ENCODE assay signal across 21 cellular contexts in genomic region chr6:45808917-45809316, GRCh38.
DNase-seq lines count a peak whose midpoint lies in the region; ATAC-seq, FAIRE-seq and TF ChIP-seq lines count a peak whose summit lies in the region.
"Had no signal": no experiment of that assay in that cellular context is flagged by ENCODE, and none has a peak within 500 bp of the region (broad histone marks: within the 10 kb centered on the region; RNA-seq: fewer than 3 reads in every experiment).

No MANE protein-coding gene starts in this region.

- H2AFZ ChIP-seq in GM23248: no peak overlapping the region

- no peaks in the 10 kb centered on the region for H3K27me3 Mint-ChIP-seq in activated B cell treated with CpG ODN at 0.5 μM for 24 hours

- H3K4me3 ChIP-seq in BLaER1 treated with 17β-estradiol and CSF1 and Interleukin-3, amounts not matched to agents 10 nM and 100 nM: peak overlapping the region in 4 of 10 experiments; percentile 6 to 23 (median 12); a peak in 5 of 20 replicates
- H3K4me3 ChIP-seq in GM23248: no peak overlapping the region
- H3K4me3 ChIP-seq: A549, HAP-1, right atrium auricular region, SK-N-MC, thyroid gland had no signal

- H3K27me3 ChIP-seq in BLaER1 treated with 17β-estradiol and CSF1 and Interleukin-3, amounts not matched to agents 10 nM and 100 nM: no peaks in the 10 kb centered on the region
- peaks cover 12% of the 10 kb centered on the region for H3K27me3 ChIP-seq in GM23248 (replicated peaks; ENCODE audit: insufficient read depth)
- H3K27me3 ChIP-seq: right atrium auricular region, thyroid gland had no signal

- peak; percentile 75 for ATAC-seq in GM19463 (IDR thresholded peaks at IDR 0.05; ENCODE audit: unreplicated experiment)
- ATAC-seq in HG03175 (IDR thresholded peaks at IDR 0.05; ENCODE audit: unreplicated experiment): peak; percentile 81
- peak; percentile 65 for ATAC-seq in activated B cell treated with CpG ODN at 0.5 μM for 24 hours (ENCODE audit: low read depth)
- ATAC-seq: A549; activated CD8-positive, alpha-beta T cell treated with anti-CD3 and anti-CD28 coated beads for 36 hours had no signal

- H3K9me3 ChIP-seq in BLaER1 treated with 17β-estradiol and CSF1 and Interleukin-3, amounts not matched to agents 10 nM and 100 nM (replicated peaks in 1 of 11): peaks cover 11 to 26% (median 20%) of the 10 kb centered on the region in 11 experiments
- no peaks in the 10 kb centered on the region for H3K9me3 ChIP-seq in GM23248 (ENCODE audit: low read depth)
- H3K9me3 ChIP-seq: A549, thyroid gland had no signal

- TF ChIP-seq CTCF in activated B cell treated with CpG ODN at 0.5 μM for 24 hours (IDR thresholded peaks at IDR 0.05): no peak

- in situ Hi-C loops in GM23248 (cut with MboI): no loop called here

- H3K4me1 ChIP-seq in BLaER1 treated with 17β-estradiol and CSF1 and Interleukin-3, amounts not matched to agents 10 nM and 100 nM: peaks cover 29 to 43% (median 36%) of the 10 kb centered on the region in 10 experiments
- H3K4me1 ChIP-seq in GM23248 (ENCODE audit: insufficient read depth): 0 out of 2 replicates have a peak, but pooled peaks cover 10% of the 10 kb centered on the region
- H3K4me1 ChIP-seq: A549, HAP-1, right atrium auricular region, thyroid gland had no signal

- no peak for FAIRE-seq in urothelium cell line (lab: Jason Lieb, UNC)
- FAIRE-seq: A549, GM12891 had no signal

- WGBS in GM23248 (ENCODE audit: low coverage in 1 of 2, low lambda C conversion rate in 2 of 2, missing lambda C conversion rate in 2 of 2), 2 experiments: 64 to 90% methylated on average over 1 of the region's 1 CpG

- POLR2A ChIA-PET in activated B cell treated with CpG ODN at 0.5 μM for 24 hours (lab: Charles Lee): interaction anchor here (0.6 to 1.0 kb wide), 2 partner anchors 21 to 1652 kb away, joined by 3 to 6 read pairs; no protein-coding TSS in a partner anchor

- H3K9me2 ChIP-seq in GM23248 (ENCODE audit: insufficient read depth): no peaks in the 10 kb centered on the region

- CTCF ChIA-PET in activated B cell treated with CpG ODN at 0.5 μM for 24 hours (lab: Charles Lee): interaction anchor here (0.8 kb wide), 2 partner anchors 113 to 136 kb away, joined by 3 read pairs; no protein-coding TSS in a partner anchor

- DNase-seq in activated B cell treated with CpG ODN at 0.5 μM for 24 hours (no peak), urothelium cell line (ENCODE audit: low spot score) (no peak), globus pallidus (ENCODE audit: low spot score) (no peak), SKM-1 (lab: John Stamatoyannopoulos, UW; ENCODE audit: unreplicated experiment) (no peak), GM23248 (no peak)
- DNase-seq: activated CD8-positive, alpha-beta T cell treated with anti-CD3 and anti-CD28 coated beads for 36 hours; amniotic stem cell; CD8-positive, alpha-beta memory T cell; immature natural killer cell; NCI-H1105; NCI-H345; stimulated activated CD4-positive, alpha-beta T cell treated with anti-CD3 and anti-CD28 coated beads, Interleukin-1b, Interleukin-23, amount 100 ng/mL, for 48 hours; thyroid gland had no signal

- peak overlapping the region; percentile 63 to 80 (median 76) for H3K4me2 ChIP-seq in BLaER1 treated with 17β-estradiol and CSF1 and Interleukin-3, amounts not matched to agents 10 nM and 100 nM
- H3K4me2 ChIP-seq in GM23248 (ENCODE audit: unreplicated experiment): no peak overlapping the region
- H3K4me2 ChIP-seq: A549 had no signal

- peak overlapping the region in 2 of 11 experiments; percentile 5 to 22; a peak in 1 of 22 replicates for H3K9ac ChIP-seq in BLaER1 treated with 17β-estradiol and CSF1 and Interleukin-3, amounts not matched to agents 10 nM and 100 nM
- no peak overlapping the region for H3K9ac ChIP-seq in GM23248

- H3K27ac ChIP-seq in BLaER1 treated with 17β-estradiol and CSF1 and Interleukin-3, amounts not matched to agents 10 nM and 100 nM: peak overlapping the region in 8 of 11 experiments; percentile 29 to 60 (median 41); a peak in 14 of 22 replicates
- no peak overlapping the region for H3K27ac ChIP-seq in GM23248
- H3K27ac ChIP-seq: A549, right atrium auricular region, SK-N-MC, thyroid gland had no signal

- H3K36me3 ChIP-seq in BLaER1 treated with 17β-estradiol and CSF1 and Interleukin-3, amounts not matched to agents 10 nM and 100 nM: no peaks in the 10 kb centered on the region
- no peaks in the 10 kb centered on the region for H3K36me3 ChIP-seq in GM23248 (ENCODE audit: low read depth)
- H3K36me3 ChIP-seq: HAP-1, right atrium auricular region, thyroid gland had no signal

- intact Hi-C loops in activated B cell treated with CpG ODN at 0.5 μM for 24 hours (cut with micrococcal nuclease): no loop called here

- no peaks in the 10 kb centered on the region for H3F3A ChIP-seq in GM23248 (ENCODE audit: insufficient read depth)

- no peaks in the 10 kb centered on the region for H3K79me2 ChIP-seq in GM23248 (ENCODE audit: insufficient read depth)

- no peak overlapping the region for H3K27ac Mint-ChIP-seq in activated B cell treated with CpG ODN at 0.5 μM for 24 hours
- H3K27ac Mint-ChIP-seq: activated CD8-positive, alpha-beta T cell treated with anti-CD3 and anti-CD28 coated beads for 36 hours; CD8-positive, alpha-beta memory T cell; immature natural killer cell had no signal

- H3K4me1 Mint-ChIP-seq in activated B cell treated with CpG ODN at 0.5 μM for 24 hours: peaks cover 3% of the 10 kb centered on the region

- no peaks in the 10 kb centered on the region for H3K36me3 Mint-ChIP-seq in activated B cell treated with CpG ODN at 0.5 μM for 24 hours (ENCODE audit: low read depth)
- H3K36me3 Mint-ChIP-seq: CD8-positive, alpha-beta memory T cell; immature natural killer cell had no signal

- H3K9me3 Mint-ChIP-seq in activated B cell treated with CpG ODN at 0.5 μM for 24 hours: no peaks in the 10 kb centered on the region
- H3K9me3 Mint-ChIP-seq: activated CD8-positive, alpha-beta T cell treated with anti-CD3 and anti-CD28 coated beads for 36 hours; CD8-positive, alpha-beta memory T cell; immature natural killer cell had no signal

- no peaks in the 10 kb centered on the region for H4K20me1 ChIP-seq in BLaER1 treated with 17β-estradiol and CSF1 and Interleukin-3, amounts not matched to agents 10 nM and 100 nM
- no peaks in the 10 kb centered on the region for H4K20me1 ChIP-seq in GM23248 (ENCODE audit: insufficient read depth)

- H3K4me3 Mint-ChIP-seq in activated B cell treated with CpG ODN at 0.5 μM for 24 hours: no peak overlapping the region
- H3K4me3 Mint-ChIP-seq: activated CD8-positive, alpha-beta T cell treated with anti-CD3 and anti-CD28 coated beads for 36 hours; CD8-positive, alpha-beta memory T cell; immature natural killer cell had no signal
